Comparison of ENCODE assay signal across 1 cellular context in the genomic region with DNA sequence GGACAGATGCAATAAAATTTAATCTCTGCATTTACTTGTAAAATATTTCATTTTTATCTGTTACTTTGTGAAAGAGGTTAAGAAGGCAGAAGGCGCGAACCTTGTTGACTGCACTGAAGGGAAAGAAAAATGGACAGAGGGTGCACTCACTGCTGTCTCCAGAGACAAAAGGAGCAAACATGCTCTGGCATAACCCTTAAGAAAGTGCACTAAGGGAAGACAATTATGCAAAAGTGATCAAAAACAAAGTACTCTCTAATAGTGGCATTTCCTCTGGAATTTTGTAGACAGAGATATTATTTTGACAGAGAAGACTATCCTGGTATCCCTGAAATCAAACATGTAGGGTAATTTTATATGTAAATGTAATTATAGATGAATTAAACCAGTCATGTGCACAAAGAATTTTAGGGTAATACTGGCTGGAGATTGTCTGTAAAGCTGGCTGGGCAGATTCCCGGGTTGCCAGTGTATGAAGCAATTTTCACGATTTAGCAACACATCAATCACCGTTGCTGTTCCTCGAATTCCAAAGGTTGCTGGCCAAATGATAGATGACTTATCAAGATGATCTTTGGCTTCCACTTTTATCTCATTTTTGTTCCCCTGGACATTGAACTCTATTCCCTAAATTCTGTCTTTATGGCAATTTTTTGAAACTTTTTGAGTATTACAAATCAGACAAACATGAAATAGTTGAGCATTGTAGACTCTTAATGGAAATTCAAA.
TF ChIP-seq lines count a peak whose summit lies in the region.

No MANE protein-coding gene starts in this region.

TF ChIP-seq in HepG2, 621 proteins besides CTCF, POLR2A, EP300 and RAD21 (continued from another document):
- TF ChIP-seq RAD51 (IDR thresholded peaks at IDR 0.05; ENCODE audit: borderline replicate concordance) (no peak), TOE1 (CRISPR knock-in tag; IDR thresholded peaks at IDR 0.05) (no peak), MED13 (CRISPR knock-in tag; IDR thresholded peaks at IDR 0.05) (no peak)
- TF ChIP-seq, protein P1, sequence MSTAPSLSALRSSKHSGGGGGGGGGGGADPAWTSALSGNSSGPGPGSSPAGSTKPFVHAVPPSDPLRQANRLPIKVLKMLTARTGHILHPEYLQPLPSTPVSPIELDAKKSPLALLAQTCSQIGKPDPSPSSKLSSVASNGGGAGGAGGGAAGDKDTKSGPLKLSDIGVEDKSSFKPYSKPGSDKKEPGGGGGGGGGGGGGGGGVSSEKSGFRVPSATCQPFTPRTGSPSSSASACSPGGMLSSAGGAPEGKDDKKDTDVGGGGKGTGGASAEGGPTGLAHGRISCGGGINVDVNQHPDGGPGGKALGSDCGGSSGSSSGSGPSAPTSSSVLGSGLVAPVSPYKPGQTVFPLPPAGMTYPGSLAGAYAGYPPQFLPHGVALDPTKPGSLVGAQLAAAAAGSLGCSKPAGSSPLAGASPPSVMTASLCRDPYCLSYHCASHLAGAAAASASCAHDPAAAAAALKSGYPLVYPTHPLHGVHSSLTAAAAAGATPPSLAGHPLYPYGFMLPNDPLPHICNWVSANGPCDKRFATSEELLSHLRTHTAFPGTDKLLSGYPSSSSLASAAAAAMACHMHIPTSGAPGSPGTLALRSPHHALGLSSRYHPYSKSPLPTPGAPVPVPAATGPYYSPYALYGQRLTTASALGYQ (CRISPR knock-in tag; IDR thresholded peaks at IDR 0.05) = no peak
